26 cellular contexts compared by ENCODE assay signal in the genomic region with DNA sequence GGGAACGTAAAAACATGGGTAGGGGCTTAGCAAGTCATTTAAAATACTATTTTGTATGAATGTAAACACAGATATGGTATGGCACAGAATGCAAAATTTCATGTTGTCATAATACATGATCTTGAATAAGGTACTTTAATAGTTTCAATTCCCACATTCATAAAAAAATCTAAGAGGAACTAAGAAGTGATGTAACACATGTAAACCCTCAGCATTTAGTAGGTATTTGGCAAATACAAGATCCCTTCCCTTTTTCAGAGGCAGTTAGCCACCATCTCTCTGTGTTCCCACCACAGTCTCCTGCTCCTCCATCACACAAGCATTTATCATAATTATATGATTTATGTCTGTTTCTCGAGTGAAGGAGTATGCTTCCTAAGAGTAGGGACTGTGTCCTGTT.
"Had no signal": no experiment of that assay in that cellular context is flagged by ENCODE, and none has a peak within 500 bp of the region (broad histone marks: within the 10 kb centered on the region; RNA-seq: fewer than 3 reads in every experiment).

No MANE protein-coding gene starts in this region.

- H3K9me3 Mint-ChIP-seq: activated CD8-positive, alpha-beta T cell treated with anti-CD3 and anti-CD28 coated beads for 36 hours had no signal

- H3K27me3 Mint-ChIP-seq: activated CD8-positive, alpha-beta memory T cell treated with anti-CD3 and anti-CD28 coated beads, Interleukin-2, amount 10 ng/mL, durations not matched to agents 7 days and 5 days; activated CD8-positive, alpha-beta T cell treated with anti-CD3 and anti-CD28 coated beads for 36 hours; activated naive CD8-positive, alpha-beta T cell; stimulated activated naive CD8-positive, alpha-beta T cell treated with anti-CD3 and anti-CD28 coated beads, Interleukin-15, amount 100 ng/mL, for 72 hours had no signal

- H3K4me1 Mint-ChIP-seq: activated CD8-positive, alpha-beta memory T cell treated with anti-CD3 and anti-CD28 coated beads, Interleukin-2, amount 10 ng/mL, durations not matched to agents 7 days and 5 days; natural killer cell; stimulated activated effector memory CD8-positive, alpha-beta T cell treated with anti-CD3 and anti-CD28 coated beads, Interleukin-12 subunit alpha, Interleukin-12 subunit beta, amount 100 ng/mL, for 72 hours; stimulated activated naive CD8-positive, alpha-beta T cell treated with anti-CD3 and anti-CD28 coated beads, Interleukin-15, amount 100 ng/mL, for 72 hours; WTC11 had no signal

- DNase-seq: activated CD4-positive, alpha-beta T cell treated with anti-CD3 and anti-CD28 coated beads for 1 hour; activated CD4-positive, alpha-beta T cell treated with anti-CD3 and anti-CD28 coated beads, Interleukin-2, amount 50 U/mL, for 1 hour; activated CD8-positive, alpha-beta memory T cell treated with anti-CD3 and anti-CD28 coated beads, Interleukin-2, amount 10 ng/mL, durations not matched to agents 7 days and 5 days; activated CD8-positive, alpha-beta T cell treated with anti-CD3 and anti-CD28 coated beads for 36 hours; activated naive CD4-positive, alpha-beta T cell; activated T-cell treated with anti-CD3 and anti-CD28 coated beads for 4 hours; activated T-cell treated with anti-CD3 and anti-CD28 coated beads, Interleukin-2, amount 50 U/mL, for 72 hours; anterior cingulate cortex; dermis blood vessel endothelial cell; effector CD4-positive, alpha-beta T cell; foreskin keratinocyte; heart right ventricle; mesenchymal stem cell; natural killer cell; occipital lobe; psoas muscle; sigmoid colon; small intestine; stimulated activated CD4-positive, alpha-beta T cell treated with anti-CD3 and anti-CD28 coated beads, Interleukin-4, amount 100 ng/mL, for 24 hours; stimulated activated naive CD8-positive, alpha-beta T cell treated with anti-CD3 and anti-CD28 coated beads, Interleukin-15, amount 100 ng/mL, for 72 hours; substantia nigra; T1000 had no signal

- H3K36me3 Mint-ChIP-seq: activated CD8-positive, alpha-beta memory T cell treated with anti-CD3 and anti-CD28 coated beads, Interleukin-2, amount 10 ng/mL, durations not matched to agents 7 days and 5 days; activated naive CD8-positive, alpha-beta T cell; natural killer cell; stimulated activated effector memory CD8-positive, alpha-beta T cell treated with anti-CD3 and anti-CD28 coated beads, Interleukin-12 subunit alpha, Interleukin-12 subunit beta, amount 100 ng/mL, for 72 hours had no signal

- H3K4me3 Mint-ChIP-seq: activated CD8-positive, alpha-beta memory T cell treated with anti-CD3 and anti-CD28 coated beads, Interleukin-2, amount 10 ng/mL, durations not matched to agents 7 days and 5 days; activated CD8-positive, alpha-beta T cell treated with anti-CD3 and anti-CD28 coated beads for 36 hours; activated naive CD8-positive, alpha-beta T cell; activated T-cell treated with anti-CD3 and anti-CD28 coated beads, Interleukin-2, amount 50 U/mL, for 72 hours; natural killer cell; neural progenitor cell; stimulated activated effector memory CD8-positive, alpha-beta T cell treated with anti-CD3 and anti-CD28 coated beads, Interleukin-12 subunit alpha, Interleukin-12 subunit beta, amount 100 ng/mL, for 72 hours; stimulated activated naive CD8-positive, alpha-beta T cell treated with anti-CD3 and anti-CD28 coated beads, Interleukin-15, amount 100 ng/mL, for 72 hours; WTC11 had no signal

- H3K27ac Mint-ChIP-seq: activated CD8-positive, alpha-beta memory T cell treated with anti-CD3 and anti-CD28 coated beads, Interleukin-2, amount 10 ng/mL, durations not matched to agents 7 days and 5 days; activated CD8-positive, alpha-beta T cell treated with anti-CD3 and anti-CD28 coated beads for 36 hours; activated naive CD8-positive, alpha-beta T cell; activated T-cell treated with anti-CD3 and anti-CD28 coated beads, Interleukin-2, amount 50 U/mL, for 72 hours; natural killer cell; neural progenitor cell; stimulated activated effector memory CD8-positive, alpha-beta T cell treated with anti-CD3 and anti-CD28 coated beads, Interleukin-12 subunit alpha, Interleukin-12 subunit beta, amount 100 ng/mL, for 72 hours; WTC11 had no signal
